ENCODE assay signal across 8 cellular contexts in the genomic region with DNA sequence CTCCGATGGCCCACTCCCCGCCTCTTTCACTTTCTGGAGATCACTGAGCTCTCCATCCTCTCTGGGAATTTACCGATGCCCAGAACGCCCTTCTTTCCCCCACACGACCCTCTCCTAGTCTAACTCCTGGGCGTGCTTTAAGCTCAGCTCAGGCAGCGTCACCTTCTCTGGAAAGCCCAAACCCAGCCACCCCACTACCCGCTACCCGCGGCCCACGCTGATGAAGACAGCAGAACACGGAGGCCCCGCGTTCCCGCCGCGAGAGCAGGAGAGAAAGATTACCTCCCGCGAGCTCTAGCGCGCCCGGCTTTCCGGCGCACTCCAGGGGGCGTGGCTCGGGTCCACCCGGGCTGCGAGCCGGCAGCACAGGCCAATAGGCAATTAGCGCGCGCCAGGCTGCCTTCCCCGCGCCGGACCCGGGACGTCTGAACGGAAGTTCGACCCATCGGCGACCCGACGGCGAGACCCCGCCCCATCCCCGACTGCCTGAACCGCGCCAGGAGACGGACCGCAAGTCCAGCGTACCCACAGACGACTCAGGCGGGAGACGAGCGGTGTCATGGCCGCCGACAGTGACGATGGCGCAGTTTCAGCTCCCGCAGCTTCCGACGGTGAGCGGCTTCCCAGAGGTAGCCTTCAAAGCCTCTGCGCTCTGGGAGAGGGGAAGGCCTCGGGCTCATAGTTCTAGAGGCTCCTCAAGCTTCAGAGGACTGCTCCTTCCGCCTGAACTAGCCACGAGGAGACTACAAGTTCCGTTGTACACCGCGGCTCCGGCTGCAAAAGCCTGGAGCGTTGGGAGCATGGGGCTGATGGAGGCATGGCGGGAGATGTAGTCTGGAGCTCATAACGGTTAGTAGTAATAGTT. TPM values are rescaled to one million over a fixed set of nuclear protein-coding genes. Genes with fewer than 3 reads are reported as not detected.
A peak's percentile ranks its signal among the peaks of the same experiment; 100 is the strongest.
DNase-seq lines count a peak whose midpoint lies in the region; ATAC-seq and TF ChIP-seq lines count a peak whose summit lies in the region.

A gene (minus strand): TSS at position 747 of the 865 bp plus-strand sequence. CDS start 5,935 bp downstream, outside the sequence.
A gene (plus strand): TSS at position 477 of the 865 bp plus-strand sequence. CDS start 83 bp downstream, at position 560.

- CTCF ChIA-PET in RWPE1 (lab: Yijun Ruan, JAX): interaction anchor here (0.5 to 1.6 kb wide), 6 partner anchors 15 to 566 kb away, joined by 3 to 17 read pairs (median 4); no protein-coding TSS in a partner anchor

- H3K27me3 Mint-ChIP-seq in activated T-helper 17 cell treated with anti-CD3 and anti-CD28 coated beads, Interleukin-2, amount 50 U/mL, for 72 hours: no peaks in the 10 kb centered on the region
- no peaks in the 10 kb centered on the region for H3K27me3 Mint-ChIP-seq in naive B cell

- H3K4me3 Mint-ChIP-seq in activated T-helper 17 cell treated with anti-CD3 and anti-CD28 coated beads, Interleukin-2, amount 50 U/mL, for 72 hours: peak within 1 kb of the TSS; percentile 98
- peak within 1 kb of the TSS; percentile 98 to 100 (median 99) for H3K4me3 Mint-ChIP-seq in naive B cell
- H3K4me3 Mint-ChIP-seq in stimulated activated effector memory CD8-positive, alpha-beta T cell treated with anti-CD3 and anti-CD28 coated beads, Interleukin-12 subunit alpha, Interleukin-12 subunit beta, amount 100 ng/mL, for 72 hours: peak within 1 kb of the TSS; percentile 99

- no peaks in the 10 kb centered on the region for H4K20me1 ChIP-seq in fibroblast of lung (ENCODE audit: control insufficient read depth, extremely low read depth, insufficient read depth, low read length)

- H3K9me3 ChIP-seq in fibroblast of lung (ENCODE audit: control insufficient read depth, insufficient read depth, low read depth, low read length): no peaks in the 10 kb centered on the region

- H2AFZ ChIP-seq in fibroblast of lung (ENCODE audit: low read length): peak within 1 kb of the TSS; percentile 94

- H3K36me3 Mint-ChIP-seq in activated T-helper 17 cell treated with anti-CD3 and anti-CD28 coated beads, Interleukin-2, amount 50 U/mL, for 72 hours (ENCODE audit: low read depth): peaks cover 55% of the 10 kb centered on the region
- H3K36me3 Mint-ChIP-seq in naive B cell: peaks cover 0 to 5% of the 10 kb centered on the region in 2 donors
- peaks cover 74% of the 10 kb centered on the region for H3K36me3 Mint-ChIP-seq in stimulated activated effector memory CD8-positive, alpha-beta T cell treated with anti-CD3 and anti-CD28 coated beads, Interleukin-12 subunit alpha, Interleukin-12 subunit beta, amount 100 ng/mL, for 72 hours

- peak; percentile 96 for DNase-seq in EL
- DNase-seq in H4 (ENCODE audit: low spot score): peak; percentile 96
- DNase-seq in LoVo (ENCODE audit: low spot score): peak; percentile 92
- DNase-seq in RWPE1 (ENCODE audit: low spot score): peak; percentile 92
- DNase-seq in fibroblast of lung (ENCODE audit: low read depth in 2 of 2): peak; percentile 91 to 92
- DNase-seq in naive B cell: peak; percentile 88
- peak; percentile 89 to 97 for DNase-seq in stimulated activated effector memory CD8-positive, alpha-beta T cell treated with anti-CD3 and anti-CD28 coated beads, Interleukin-12 subunit alpha, Interleukin-12 subunit beta, amount 100 ng/mL, for 72 hours (ENCODE audit: low spot score in 2 of 2)

- no peaks in the 10 kb centered on the region for H3K9me3 Mint-ChIP-seq in activated T-helper 17 cell treated with anti-CD3 and anti-CD28 coated beads, Interleukin-2, amount 50 U/mL, for 72 hours
- H3K9me3 Mint-ChIP-seq in naive B cell: no peaks in the 10 kb centered on the region
- no peaks in the 10 kb centered on the region for H3K9me3 Mint-ChIP-seq in stimulated activated effector memory CD8-positive, alpha-beta T cell treated with anti-CD3 and anti-CD28 coated beads, Interleukin-12 subunit alpha, Interleukin-12 subunit beta, amount 100 ng/mL, for 72 hours

- TF ChIP-seq CTCF in RWPE1 (conservative IDR thresholded peaks at IDR 0.05; ENCODE audit: low read depth): no peak
- TF ChIP-seq CTCF in fibroblast of lung (conservative IDR thresholded peaks at IDR 0.05 in 1 of 2, IDR thresholded peaks at IDR 0.05 in 1 of 2; ENCODE audit: low read depth in 1 of 2, low read length in 2 of 2): no peak

- H3K36me3 ChIP-seq in fibroblast of lung (ENCODE audit: control insufficient read depth, insufficient read depth, low read length): peaks cover 10% of the 10 kb centered on the region

- H3K79me2 ChIP-seq in fibroblast of lung (ENCODE audit: control insufficient read depth, insufficient read depth, low read length): peaks cover 18% of the 10 kb centered on the region

- peaks cover 17% of the 10 kb centered on the region for H3K4me1 Mint-ChIP-seq in activated T-helper 17 cell treated with anti-CD3 and anti-CD28 coated beads, Interleukin-2, amount 50 U/mL, for 72 hours
- peaks cover 39 to 55% (median 47%) of the 10 kb centered on the region in 3 donors for H3K4me1 Mint-ChIP-seq in naive B cell
- H3K4me1 Mint-ChIP-seq in stimulated activated effector memory CD8-positive, alpha-beta T cell treated with anti-CD3 and anti-CD28 coated beads, Interleukin-12 subunit alpha, Interleukin-12 subunit beta, amount 100 ng/mL, for 72 hours: peaks cover 60% of the 10 kb centered on the region

- peak within 1 kb of the TSS; percentile 94 for H3K4me2 ChIP-seq in fibroblast of lung (ENCODE audit: extremely low read depth, insufficient read depth, low read length)

- H3K9ac ChIP-seq in fibroblast of lung (ENCODE audit: insufficient read depth, low read length): peak within 1 kb of the TSS; percentile 93

- H3K4me1 ChIP-seq in fibroblast of lung (ENCODE audit: control insufficient read depth, extremely low read depth, insufficient read depth, low read length): peaks cover 9% of the 10 kb centered on the region

- POLR2A ChIA-PET in RWPE1 (lab: Yijun Ruan, JAX; ENCODE audit: low non-redundant PET): interaction anchor here (0.6 to 2.1 kb wide), 9 partner anchors 8 to 329 kb away, joined by 3 to 10 read pairs (median 5); a partner anchor contains a TSS

- peak within 1 kb of the TSS; percentile 99 for H3K27ac Mint-ChIP-seq in activated T-helper 17 cell treated with anti-CD3 and anti-CD28 coated beads, Interleukin-2, amount 50 U/mL, for 72 hours
- H3K27ac Mint-ChIP-seq in naive B cell: peak within 1 kb of the TSS; percentile 96 to 99 (median 99)
- H3K27ac Mint-ChIP-seq in stimulated activated effector memory CD8-positive, alpha-beta T cell treated with anti-CD3 and anti-CD28 coated beads, Interleukin-12 subunit alpha, Interleukin-12 subunit beta, amount 100 ng/mL, for 72 hours: peak within 1 kb of the TSS; percentile 99

- H3K27me3 ChIP-seq in fibroblast of lung (ENCODE audit: control insufficient read depth, insufficient read depth, low read length): no peaks in the 10 kb centered on the region

- H3K27ac ChIP-seq in RWPE1: peak within 1 kb of the TSS; percentile 96
- H3K27ac ChIP-seq in fibroblast of lung (ENCODE audit: insufficient read depth, low read length): peak within 1 kb of the TSS; percentile 98

- ATAC-seq in activated T-helper 17 cell treated with anti-CD3 and anti-CD28 coated beads, Interleukin-2, amount 50 U/mL, for 72 hours (replicated peaks): peak; percentile 90
- peak; percentile 80 to 82 for ATAC-seq in naive B cell (ENCODE audit: low read depth in 2 of 2)
- ATAC-seq in stimulated activated effector memory CD8-positive, alpha-beta T cell treated with anti-CD3 and anti-CD28 coated beads, Interleukin-12 subunit alpha, Interleukin-12 subunit beta, amount 100 ng/mL, for 72 hours: peak; percentile 91

- H3K4me3 ChIP-seq in fibroblast of lung (replicated peaks in 1 of 4; ENCODE audit: control extremely low read depth in 1 of 4, insufficient read depth in 1 of 4, low read depth in 3 of 4, low read length in 4 of 4): peak within 1 kb of the TSS; percentile 70 to 94 (median 91)

RNA-seq across cellular contexts. Expression of the first gene that starts in this region (rescaled TPM):
- total RNA-seq in H4 (2014; rRNA removed; shearing (Covaris generic)): 11.3 TPM in 2 replicates
- total RNA-seq in activated T-helper 17 cell treated with anti-CD3 and anti-CD28 coated beads, Interleukin-2, amount 50 U/mL, for 72 hours: 10 to 100 TPM; 23.5 to 35.4 TPM
- 15.7 and 17.5 TPM in 2 replicates for total RNA-seq in fibroblast of lung
- 3.8 and 5.6 TPM in 2 replicates for polyA plus RNA-seq in fibroblast of lung
- polyA plus RNA-seq in fibroblast of lung (2012): 6.0 and 8.5 TPM in 2 replicates
- polyA minus RNA-seq in fibroblast of lung (ENCODE audit: low replicate concordance): 10.2 and 19.1 TPM in 2 replicates
- polyA plus RNA-seq in naive B cell (ENCODE audit: low read depth in 6 of 6): 10 to 100 TPM; 10.4 to 25.3 (median 18.7) TPM

RNA-seq across cellular contexts. Expression of the second gene that starts in this region (rescaled TPM):
- 37.1 and 42.0 TPM in 2 replicates for total RNA-seq in H4 (2014; rRNA removed; shearing (Covaris generic))
- 10 to 100 TPM; 23.2 to 35.8 TPM for total RNA-seq in activated T-helper 17 cell treated with anti-CD3 and anti-CD28 coated beads, Interleukin-2, amount 50 U/mL, for 72 hours
- total RNA-seq in fibroblast of lung: 10.0 and 12.1 TPM in 2 replicates
- 9.0 and 21.8 TPM in 2 replicates for polyA plus RNA-seq in fibroblast of lung
- 6.0 and 12.0 TPM in 2 replicates for polyA plus RNA-seq in fibroblast of lung (2012)
- polyA minus RNA-seq in fibroblast of lung (ENCODE audit: low replicate concordance): 20.8 and 42.7 TPM in 2 replicates
- 10 to 100 TPM; 15.5 to 27.8 (median 20.3) TPM for polyA plus RNA-seq in naive B cell (ENCODE audit: low read depth in 6 of 6)

Comparison
In these comparisons a context has a peak if more than half of its experiments do, and no peak if none do; other contexts are left out.
1. Peak in every context shown above with its lines: DNase-seq, ATAC-seq, H3K4me3 ChIP-seq and H3K27ac ChIP-seq.